9 cellular contexts compared by ENCODE assay signal in the genomic region with DNA sequence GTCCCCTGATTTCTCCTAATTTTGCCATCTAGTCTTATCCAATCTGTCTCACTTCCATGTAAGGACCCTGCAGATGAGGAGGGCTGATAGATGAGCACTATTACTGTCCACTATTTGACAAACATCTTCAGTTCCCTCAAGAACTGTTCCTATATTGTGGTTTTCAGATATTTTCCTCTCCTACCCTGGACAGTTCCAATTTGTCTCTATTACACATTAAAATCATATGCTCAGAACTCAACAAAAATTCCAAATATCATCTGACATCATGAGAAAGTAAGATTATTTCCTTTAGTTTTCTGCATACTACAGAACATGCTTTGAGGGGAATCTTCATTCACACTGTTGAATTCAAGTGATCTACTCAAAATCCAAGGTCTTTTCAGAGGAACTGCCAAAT.
"Had no signal": no experiment of that assay in that cellular context is flagged by ENCODE, and none has a peak within 500 bp of the region (broad histone marks: within the 10 kb centered on the region; RNA-seq: fewer than 3 reads in every experiment).

No MANE protein-coding gene starts in this region.

- H3K4me3 ChIP-seq: GM23248, GM23338, HAP-1 had no signal

- H3K36me3 ChIP-seq: HAP-1 had no signal

- ATAC-seq: GM23338, HCT116 had no signal

- H3K27ac ChIP-seq: GM23248 had no signal

- H3K9me3 ChIP-seq: HAP-1 had no signal

- H3K4me1 ChIP-seq: HAP-1 had no signal

- DNase-seq: GM23248, GOT3, H7, H9, HCEC 1CT, HFFc6 had no signal
